8 cellular contexts compared by ENCODE assay signal in the genomic region with DNA sequence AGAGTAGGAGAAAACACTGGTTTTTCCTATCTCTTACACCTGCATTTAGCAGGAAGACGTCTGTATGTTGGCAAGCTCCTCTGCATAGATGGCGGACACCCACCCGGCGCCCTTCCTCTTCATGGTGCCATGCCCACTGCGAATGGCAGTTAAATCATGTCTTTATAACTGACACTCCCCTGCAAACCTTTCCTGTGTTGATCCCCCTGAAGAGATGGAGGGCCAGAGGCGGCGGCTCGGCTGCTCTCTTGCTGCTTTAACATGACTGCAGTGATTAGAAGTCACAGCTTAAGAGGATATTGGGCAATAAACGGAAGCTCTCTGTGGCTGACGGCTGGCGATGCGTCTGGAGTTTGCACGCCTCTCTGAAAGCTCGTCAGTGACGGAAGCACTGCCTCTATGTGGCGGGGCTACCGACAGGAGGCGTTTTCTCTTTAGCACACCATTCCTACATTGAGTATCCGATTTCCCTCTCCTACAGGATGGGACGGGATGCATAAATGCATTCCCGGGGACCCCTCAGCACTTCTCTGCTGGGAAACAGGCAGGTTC. TPM values are rescaled to one million over a fixed set of nuclear protein-coding genes. Genes with fewer than 3 reads are reported as not detected.
DNase-seq lines count a peak whose midpoint lies in the region; ATAC-seq lines count a peak whose summit lies in the region.

No MANE protein-coding gene starts in this region.

- DNase-seq in SHP77 (lab: John Stamatoyannopoulos, UW) (peak; percentile 29 to 45), SHP77 treated with DMSO at 0.1 percent for 48 hours (lab: John Stamatoyannopoulos, UW) (no peak), SK-MEL-5 (ENCODE audit: low read depth, low spot score) (peak; percentile 61), islet precursor cell (peak; percentile 75), GOT3 (lab: John Stamatoyannopoulos, UW) (no peak)
- peak; percentile 48 for DNase-seq in activated gamma-delta T cell treated with anti-CD3 and anti-CD28 coated beads, Interleukin-2, amount 50 U/mL, for 16 hours (ENCODE audit: low read depth)
- peak; percentile 36 to 50 for DNase-seq in stimulated activated CD8-positive, alpha-beta memory T cell treated with anti-CD3 and anti-CD28 coated beads, Interleukin-15, amount 100 ng/mL, for 48 hours (ENCODE audit: low read depth in 2 of 2)

- no peak for ATAC-seq in GM18861 (IDR thresholded peaks at IDR 0.05; ENCODE audit: unreplicated experiment)

- in situ Hi-C loops in SK-MEL-5 (cut with HindIII; ENCODE audit: low pct_unique_long_range_greater_than_20kb, low sequenced_read_pairs): no loop called here

RNA-seq across cellular contexts. Expression of gene SNRPA1, which starts 25.5 kb away (rescaled TPM):
- total RNA-seq in SK-MEL-5 (2014; rRNA removed; shearing (Covaris generic)): 23.6 and 31.3 TPM in 2 replicates
- polyA plus RNA-seq in SK-MEL-5 (2015; cell fraction: cytosol; rRNA removed): 56.5 and 84.0 TPM in 2 replicates
- polyA plus RNA-seq in SK-MEL-5 (2015; cell fraction: nucleus; rRNA removed): 151 and 169 TPM in 2 replicates

RNA-seq across cellular contexts. Expression of gene SELENOS, which starts 43.3 kb away (rescaled TPM):
- 113 and 128 TPM in 2 replicates for total RNA-seq in SK-MEL-5 (2014; rRNA removed; shearing (Covaris generic))
- polyA plus RNA-seq in SK-MEL-5 (2015; cell fraction: cytosol; rRNA removed): 91.3 and 106 TPM in 2 replicates
- 47.7 and 48.0 TPM in 2 replicates for polyA plus RNA-seq in SK-MEL-5 (2015; cell fraction: nucleus; rRNA removed)

Comparison
In these comparisons a context has a peak if more than half of its experiments do, and no peak if none do; other contexts are left out.
1. DNase-seq: peak in SHP77 (2 of 2), SK-MEL-5 (single experiment), activated gamma-delta T cell treated with anti-CD3 and anti-CD28 coated beads, Interleukin-2, amount 50 U/mL, for 16 hours (single experiment), islet precursor cell (single experiment) and stimulated activated CD8-positive, alpha-beta memory T cell treated with anti-CD3 and anti-CD28 coated beads, Interleukin-15, amount 100 ng/mL, for 48 hours (2 of 2); none in SHP77 treated with DMSO at 0.1 percent for 48 hours (single experiment) and GOT3 (single experiment).